In genomic region chr5:90529234-90529938, GRCh38 we compare ENCODE assay signal across 1 cellular context.
TF ChIP-seq lines count a peak whose summit lies in the region.

Gene LYSMD3, minus strand, starts transcription at chr5:90529584. Its CDS starts 4,295 bp downstream, at chr5:90525289.

TF ChIP-seq in HepG2, 621 proteins besides CTCF, POLR2A, EP300 and RAD21 (continued from another document and continues in another):
- TF ChIP-seq, protein P1, sequence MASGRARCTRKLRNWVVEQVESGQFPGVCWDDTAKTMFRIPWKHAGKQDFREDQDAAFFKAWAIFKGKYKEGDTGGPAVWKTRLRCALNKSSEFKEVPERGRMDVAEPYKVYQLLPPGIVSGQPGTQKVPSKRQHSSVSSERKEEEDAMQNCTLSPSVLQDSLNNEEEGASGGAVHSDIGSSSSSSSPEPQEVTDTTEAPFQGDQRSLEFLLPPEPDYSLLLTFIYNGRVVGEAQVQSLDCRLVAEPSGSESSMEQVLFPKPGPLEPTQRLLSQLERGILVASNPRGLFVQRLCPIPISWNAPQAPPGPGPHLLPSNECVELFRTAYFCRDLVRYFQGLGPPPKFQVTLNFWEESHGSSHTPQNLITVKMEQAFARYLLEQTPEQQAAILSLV (CRISPR knock-in tag; IDR thresholded peaks at IDR 0.05; ENCODE audit: borderline replicate concordance), result peak; percentile 82; the same call in 1 of the 2 replicates
- TF ChIP-seq SP140L (CRISPR knock-in tag; IDR thresholded peaks at IDR 0.05; ENCODE audit: borderline replicate concordance), result no peak
- TF ChIP-seq JUN (CRISPR knock-in tag; IDR thresholded peaks at IDR 0.05), result peak; percentile 57; the same call in 1 of the 2 replicates
- TF ChIP-seq TRAFD1 (CRISPR knock-in tag; IDR thresholded peaks at IDR 0.05; ENCODE audit: borderline replicate concordance), result peak; percentile 82; the same call in 1 of the 2 replicates
- TF ChIP-seq KLF15 (CRISPR knock-in tag; IDR thresholded peaks at IDR 0.05; ENCODE audit: borderline replicate concordance), result no peak
- TF ChIP-seq, protein P2, sequence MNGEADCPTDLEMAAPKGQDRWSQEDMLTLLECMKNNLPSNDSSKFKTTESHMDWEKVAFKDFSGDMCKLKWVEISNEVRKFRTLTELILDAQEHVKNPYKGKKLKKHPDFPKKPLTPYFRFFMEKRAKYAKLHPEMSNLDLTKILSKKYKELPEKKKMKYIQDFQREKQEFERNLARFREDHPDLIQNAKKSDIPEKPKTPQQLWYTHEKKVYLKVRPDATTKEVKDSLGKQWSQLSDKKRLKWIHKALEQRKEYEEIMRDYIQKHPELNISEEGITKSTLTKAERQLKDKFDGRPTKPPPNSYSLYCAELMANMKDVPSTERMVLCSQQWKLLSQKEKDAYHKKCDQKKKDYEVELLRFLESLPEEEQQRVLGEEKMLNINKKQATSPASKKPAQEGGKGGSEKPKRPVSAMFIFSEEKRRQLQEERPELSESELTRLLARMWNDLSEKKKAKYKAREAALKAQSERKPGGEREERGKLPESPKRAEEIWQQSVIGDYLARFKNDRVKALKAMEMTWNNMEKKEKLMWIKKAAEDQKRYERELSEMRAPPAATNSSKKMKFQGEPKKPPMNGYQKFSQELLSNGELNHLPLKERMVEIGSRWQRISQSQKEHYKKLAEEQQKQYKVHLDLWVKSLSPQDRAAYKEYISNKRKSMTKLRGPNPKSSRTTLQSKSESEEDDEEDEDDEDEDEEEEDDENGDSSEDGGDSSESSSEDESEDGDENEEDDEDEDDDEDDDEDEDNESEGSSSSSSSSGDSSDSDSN (CRISPR knock-in tag; IDR thresholded peaks at IDR 0.05), result peak; percentile 81
- no peak for TF ChIP-seq ZNF136 (CRISPR knock-in tag; IDR thresholded peaks at IDR 0.05; ENCODE audit: low read depth)
- TF ChIP-seq ZNF10 (CRISPR knock-in tag; IDR thresholded peaks at IDR 0.05; ENCODE audit: borderline replicate concordance, low read depth), result no peak
- TF ChIP-seq BCL6 (CRISPR knock-in tag; IDR thresholded peaks at IDR 0.05), result no peak
- TF ChIP-seq ZNF557 (CRISPR knock-in tag; IDR thresholded peaks at IDR 0.05), result no peak
- no peak for TF ChIP-seq FIP1L1 (IDR thresholded peaks at IDR 0.05; ENCODE audit: borderline replicate concordance, insufficient read depth, low read depth, low read length)
- TF ChIP-seq MED8 (CRISPR knock-in tag; IDR thresholded peaks at IDR 0.05; ENCODE audit: insufficient replicate concordance), result peak; percentile 37
- peak; percentile 55; the same call in 1 of the 2 replicates for TF ChIP-seq ZNF619 (CRISPR knock-in tag; IDR thresholded peaks at IDR 0.05)
- TF ChIP-seq RXRB (CRISPR knock-in tag; IDR thresholded peaks at IDR 0.05; ENCODE audit: borderline replicate concordance), result peak; percentile 77
- TF ChIP-seq, protein P3, sequence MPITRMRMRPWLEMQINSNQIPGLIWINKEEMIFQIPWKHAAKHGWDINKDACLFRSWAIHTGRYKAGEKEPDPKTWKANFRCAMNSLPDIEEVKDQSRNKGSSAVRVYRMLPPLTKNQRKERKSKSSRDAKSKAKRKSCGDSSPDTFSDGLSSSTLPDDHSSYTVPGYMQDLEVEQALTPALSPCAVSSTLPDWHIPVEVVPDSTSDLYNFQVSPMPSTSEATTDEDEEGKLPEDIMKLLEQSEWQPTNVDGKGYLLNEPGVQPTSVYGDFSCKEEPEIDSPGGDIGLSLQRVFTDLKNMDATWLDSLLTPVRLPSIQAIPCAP (CRISPR knock-in tag; IDR thresholded peaks at IDR 0.05; ENCODE audit: low read depth), result no peak
- TF ChIP-seq ONECUT2 (CRISPR knock-in tag; IDR thresholded peaks at IDR 0.05), result no peak
- TF ChIP-seq THAP11 (CRISPR knock-in tag; IDR thresholded peaks at IDR 0.05), result peak; percentile 87
- no peak for TF ChIP-seq NFRKB (IDR thresholded peaks at IDR 0.05)
- TF ChIP-seq SATB2 (CRISPR knock-in tag; IDR thresholded peaks at IDR 0.05), result no peak
- TF ChIP-seq HOXD1 (CRISPR knock-in tag; IDR thresholded peaks at IDR 0.05), result no peak; the same call in 1 of the 2 replicates
- no peak for TF ChIP-seq ZBTB1 (CRISPR knock-in tag; IDR thresholded peaks at IDR 0.05; ENCODE audit: borderline replicate concordance)
- no peak for TF ChIP-seq NFATC3 (CRISPR knock-in tag; IDR thresholded peaks at IDR 0.05)
- peak; percentile 73; the same call in 1 of the 2 replicates for TF ChIP-seq ZBTB20 (CRISPR knock-in tag; IDR thresholded peaks at IDR 0.05; ENCODE audit: borderline replicate concordance, low read depth)
- peak; percentile 32; the same call in 1 of the 2 replicates for TF ChIP-seq ZNF672 (CRISPR knock-in tag; IDR thresholded peaks at IDR 0.05)
- no peak for TF ChIP-seq FOSL1 (CRISPR knock-in tag; IDR thresholded peaks at IDR 0.05; ENCODE audit: borderline replicate concordance)
- no peak for TF ChIP-seq PLRG1 (conservative IDR thresholded peaks at IDR 0.05)
- TF ChIP-seq TRIM24 (CRISPR knock-in tag; IDR thresholded peaks at IDR 0.05), result no peak
- no peak for TF ChIP-seq SNAPC5 (CRISPR knock-in tag; IDR thresholded peaks at IDR 0.05; ENCODE audit: borderline replicate concordance)
- no peak for TF ChIP-seq NR2F6 (IDR thresholded peaks at IDR 0.05)
- TF ChIP-seq NR2F6 (CRISPR knock-in tag; IDR thresholded peaks at IDR 0.05), result peak; percentile 37; the same call in 1 of the 2 replicates
- no peak for TF ChIP-seq MAFF (IDR thresholded peaks at IDR 0.05; ENCODE audit: low read depth, low read length)
- TF ChIP-seq, protein P4, sequence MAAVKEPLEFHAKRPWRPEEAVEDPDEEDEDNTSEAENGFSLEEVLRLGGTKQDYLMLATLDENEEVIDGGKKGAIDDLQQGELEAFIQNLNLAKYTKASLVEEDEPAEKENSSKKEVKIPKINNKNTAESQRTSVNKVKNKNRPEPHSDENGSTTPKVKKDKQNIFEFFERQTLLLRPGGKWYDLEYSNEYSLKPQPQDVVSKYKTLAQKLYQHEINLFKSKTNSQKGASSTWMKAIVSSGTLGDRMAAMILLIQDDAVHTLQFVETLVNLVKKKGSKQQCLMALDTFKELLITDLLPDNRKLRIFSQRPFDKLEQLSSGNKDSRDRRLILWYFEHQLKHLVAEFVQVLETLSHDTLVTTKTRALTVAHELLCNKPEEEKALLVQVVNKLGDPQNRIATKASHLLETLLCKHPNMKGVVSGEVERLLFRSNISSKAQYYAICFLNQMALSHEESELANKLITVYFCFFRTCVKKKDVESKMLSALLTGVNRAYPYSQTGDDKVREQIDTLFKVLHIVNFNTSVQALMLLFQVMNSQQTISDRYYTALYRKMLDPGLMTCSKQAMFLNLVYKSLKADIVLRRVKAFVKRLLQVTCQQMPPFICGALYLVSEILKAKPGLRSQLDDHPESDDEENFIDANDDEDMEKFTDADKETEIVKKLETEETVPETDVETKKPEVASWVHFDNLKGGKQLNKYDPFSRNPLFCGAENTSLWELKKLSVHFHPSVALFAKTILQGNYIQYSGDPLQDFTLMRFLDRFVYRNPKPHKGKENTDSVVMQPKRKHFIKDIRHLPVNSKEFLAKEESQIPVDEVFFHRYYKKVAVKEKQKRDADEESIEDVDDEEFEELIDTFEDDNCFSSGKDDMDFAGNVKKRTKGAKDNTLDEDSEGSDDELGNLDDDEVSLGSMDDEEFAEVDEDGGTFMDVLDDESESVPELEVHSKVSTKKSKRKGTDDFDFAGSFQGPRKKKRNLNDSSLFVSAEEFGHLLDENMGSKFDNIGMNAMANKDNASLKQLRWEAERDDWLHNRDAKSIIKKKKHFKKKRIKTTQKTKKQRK (IDR thresholded peaks at IDR 0.05; ENCODE audit: low read length), result no peak
- TF ChIP-seq ZNF253 (CRISPR knock-in tag; IDR thresholded peaks at IDR 0.05; ENCODE audit: borderline replicate concordance), result no peak
- no peak for TF ChIP-seq STAT5B (CRISPR knock-in tag; IDR thresholded peaks at IDR 0.05)
- no peak for TF ChIP-seq ATF7 (IDR thresholded peaks at IDR 0.05)
- TF ChIP-seq ATF7 (CRISPR knock-in tag; IDR thresholded peaks at IDR 0.05), result peak; percentile 80; the same call in 1 of the 2 replicates
- no peak for TF ChIP-seq ARID3A (IDR thresholded peaks at IDR 0.05; ENCODE audit: low read depth, low read length)
- TF ChIP-seq, protein P5, sequence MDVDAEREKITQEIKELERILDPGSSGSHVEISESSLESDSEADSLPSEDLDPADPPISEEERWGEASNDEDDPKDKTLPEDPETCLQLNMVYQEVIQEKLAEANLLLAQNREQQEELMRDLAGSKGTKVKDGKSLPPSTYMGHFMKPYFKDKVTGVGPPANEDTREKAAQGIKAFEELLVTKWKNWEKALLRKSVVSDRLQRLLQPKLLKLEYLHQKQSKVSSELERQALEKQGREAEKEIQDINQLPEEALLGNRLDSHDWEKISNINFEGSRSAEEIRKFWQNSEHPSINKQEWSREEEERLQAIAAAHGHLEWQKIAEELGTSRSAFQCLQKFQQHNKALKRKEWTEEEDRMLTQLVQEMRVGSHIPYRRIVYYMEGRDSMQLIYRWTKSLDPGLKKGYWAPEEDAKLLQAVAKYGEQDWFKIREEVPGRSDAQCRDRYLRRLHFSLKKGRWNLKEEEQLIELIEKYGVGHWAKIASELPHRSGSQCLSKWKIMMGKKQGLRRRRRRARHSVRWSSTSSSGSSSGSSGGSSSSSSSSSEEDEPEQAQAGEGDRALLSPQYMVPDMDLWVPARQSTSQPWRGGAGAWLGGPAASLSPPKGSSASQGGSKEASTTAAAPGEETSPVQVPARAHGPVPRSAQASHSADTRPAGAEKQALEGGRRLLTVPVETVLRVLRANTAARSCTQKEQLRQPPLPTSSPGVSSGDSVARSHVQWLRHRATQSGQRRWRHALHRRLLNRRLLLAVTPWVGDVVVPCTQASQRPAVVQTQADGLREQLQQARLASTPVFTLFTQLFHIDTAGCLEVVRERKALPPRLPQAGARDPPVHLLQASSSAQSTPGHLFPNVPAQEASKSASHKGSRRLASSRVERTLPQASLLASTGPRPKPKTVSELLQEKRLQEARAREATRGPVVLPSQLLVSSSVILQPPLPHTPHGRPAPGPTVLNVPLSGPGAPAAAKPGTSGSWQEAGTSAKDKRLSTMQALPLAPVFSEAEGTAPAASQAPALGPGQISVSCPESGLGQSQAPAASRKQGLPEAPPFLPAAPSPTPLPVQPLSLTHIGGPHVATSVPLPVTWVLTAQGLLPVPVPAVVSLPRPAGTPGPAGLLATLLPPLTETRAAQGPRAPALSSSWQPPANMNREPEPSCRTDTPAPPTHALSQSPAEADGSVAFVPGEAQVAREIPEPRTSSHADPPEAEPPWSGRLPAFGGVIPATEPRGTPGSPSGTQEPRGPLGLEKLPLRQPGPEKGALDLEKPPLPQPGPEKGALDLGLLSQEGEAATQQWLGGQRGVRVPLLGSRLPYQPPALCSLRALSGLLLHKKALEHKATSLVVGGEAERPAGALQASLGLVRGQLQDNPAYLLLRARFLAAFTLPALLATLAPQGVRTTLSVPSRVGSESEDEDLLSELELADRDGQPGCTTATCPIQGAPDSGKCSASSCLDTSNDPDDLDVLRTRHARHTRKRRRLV (CRISPR knock-in tag; IDR thresholded peaks at IDR 0.05), result no peak
- no peak for TF ChIP-seq REXO4 (CRISPR knock-in tag; IDR thresholded peaks at IDR 0.05; ENCODE audit: borderline replicate concordance)
- TF ChIP-seq ZHX1 (CRISPR knock-in tag; IDR thresholded peaks at IDR 0.05; ENCODE audit: low read depth), result peak; percentile 71; the same call in 1 of the 2 replicates
- no peak for TF ChIP-seq KDM1A (CRISPR knock-in tag; IDR thresholded peaks at IDR 0.05)
- TF ChIP-seq SRSF4 (IDR thresholded peaks at IDR 0.05; ENCODE audit: low read depth, low read length, poor library complexity, severe bottlenecking), result no peak
- TF ChIP-seq ZNF160 (CRISPR knock-in tag; IDR thresholded peaks at IDR 0.05), result peak; percentile 59
- no peak for TF ChIP-seq FOXK1 (CRISPR knock-in tag; IDR thresholded peaks at IDR 0.05; ENCODE audit: borderline replicate concordance, low read depth)
- TF ChIP-seq PPARG (CRISPR knock-in tag; conservative IDR thresholded peaks at IDR 0.05), result no peak
- peak; percentile 84 for TF ChIP-seq ZNF558 (CRISPR knock-in tag; IDR thresholded peaks at IDR 0.05; ENCODE audit: borderline replicate concordance)
